Comparison of ENCODE assay signal across 2 cellular contexts in the genomic region with DNA sequence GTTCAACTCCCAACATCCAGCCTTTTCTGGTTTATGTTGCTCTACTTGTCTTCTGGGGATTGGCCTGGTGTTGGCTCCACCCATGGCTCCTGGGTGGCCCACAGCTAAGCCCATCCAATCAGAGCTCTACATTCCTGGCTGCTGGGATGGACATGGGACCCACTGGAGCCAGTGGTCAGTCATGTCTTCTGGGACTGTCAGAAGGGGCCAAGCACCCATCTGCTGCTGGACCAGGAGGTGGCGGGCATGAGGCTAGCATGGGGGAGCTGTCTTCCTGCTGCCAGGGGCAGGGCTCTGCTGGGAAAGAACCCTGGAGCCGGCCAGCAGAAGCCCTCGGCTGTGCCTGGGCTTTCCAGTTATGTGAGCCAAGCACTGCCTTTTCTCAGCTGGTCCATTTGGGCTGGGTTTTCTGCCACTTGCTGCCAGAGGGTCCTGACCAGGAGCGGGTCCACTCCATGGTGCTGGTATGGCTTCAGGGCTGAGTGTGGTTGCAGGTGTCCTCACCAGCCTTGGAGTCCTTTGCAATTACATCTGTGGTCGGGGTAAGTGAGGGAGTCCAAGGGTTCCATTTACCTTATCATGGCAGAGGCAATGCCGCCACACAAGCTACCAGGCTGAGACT.
TF ChIP-seq lines count a peak whose summit lies in the region.

No MANE protein-coding gene starts in this region.

TF ChIP-seq in WTC11, 78 proteins besides CTCF, POLR2A, EP300 and RAD21 (continued from another document):
- TF ChIP-seq, protein P1, sequence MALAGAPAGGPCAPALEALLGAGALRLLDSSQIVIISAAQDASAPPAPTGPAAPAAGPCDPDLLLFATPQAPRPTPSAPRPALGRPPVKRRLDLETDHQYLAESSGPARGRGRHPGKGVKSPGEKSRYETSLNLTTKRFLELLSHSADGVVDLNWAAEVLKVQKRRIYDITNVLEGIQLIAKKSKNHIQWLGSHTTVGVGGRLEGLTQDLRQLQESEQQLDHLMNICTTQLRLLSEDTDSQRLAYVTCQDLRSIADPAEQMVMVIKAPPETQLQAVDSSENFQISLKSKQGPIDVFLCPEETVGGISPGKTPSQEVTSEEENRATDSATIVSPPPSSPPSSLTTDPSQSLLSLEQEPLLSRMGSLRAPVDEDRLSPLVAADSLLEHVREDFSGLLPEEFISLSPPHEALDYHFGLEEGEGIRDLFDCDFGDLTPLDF (CRISPR knock-in tag; IDR thresholded peaks at IDR 0.05): no peak
- no peak for TF ChIP-seq ZNF263 (CRISPR knock-in tag; IDR thresholded peaks at IDR 0.05; ENCODE audit: low read depth)
- TF ChIP-seq, protein P2, sequence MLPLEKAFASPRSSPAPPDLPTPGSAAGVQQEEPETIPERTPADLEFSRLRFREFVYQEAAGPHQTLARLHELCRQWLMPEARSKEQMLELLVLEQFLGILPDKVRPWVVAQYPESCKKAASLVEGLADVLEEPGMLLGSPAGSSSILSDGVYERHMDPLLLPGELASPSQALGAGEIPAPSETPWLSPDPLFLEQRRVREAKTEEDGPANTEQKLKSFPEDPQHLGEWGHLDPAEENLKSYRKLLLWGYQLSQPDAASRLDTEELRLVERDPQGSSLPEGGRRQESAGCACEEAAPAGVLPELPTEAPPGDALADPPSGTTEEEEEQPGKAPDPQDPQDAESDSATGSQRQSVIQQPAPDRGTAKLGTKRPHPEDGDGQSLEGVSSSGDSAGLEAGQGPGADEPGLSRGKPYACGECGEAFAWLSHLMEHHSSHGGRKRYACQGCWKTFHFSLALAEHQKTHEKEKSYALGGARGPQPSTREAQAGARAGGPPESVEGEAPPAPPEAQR (CRISPR knock-in tag; IDR thresholded peaks at IDR 0.05): no peak
- TF ChIP-seq, protein P3, sequence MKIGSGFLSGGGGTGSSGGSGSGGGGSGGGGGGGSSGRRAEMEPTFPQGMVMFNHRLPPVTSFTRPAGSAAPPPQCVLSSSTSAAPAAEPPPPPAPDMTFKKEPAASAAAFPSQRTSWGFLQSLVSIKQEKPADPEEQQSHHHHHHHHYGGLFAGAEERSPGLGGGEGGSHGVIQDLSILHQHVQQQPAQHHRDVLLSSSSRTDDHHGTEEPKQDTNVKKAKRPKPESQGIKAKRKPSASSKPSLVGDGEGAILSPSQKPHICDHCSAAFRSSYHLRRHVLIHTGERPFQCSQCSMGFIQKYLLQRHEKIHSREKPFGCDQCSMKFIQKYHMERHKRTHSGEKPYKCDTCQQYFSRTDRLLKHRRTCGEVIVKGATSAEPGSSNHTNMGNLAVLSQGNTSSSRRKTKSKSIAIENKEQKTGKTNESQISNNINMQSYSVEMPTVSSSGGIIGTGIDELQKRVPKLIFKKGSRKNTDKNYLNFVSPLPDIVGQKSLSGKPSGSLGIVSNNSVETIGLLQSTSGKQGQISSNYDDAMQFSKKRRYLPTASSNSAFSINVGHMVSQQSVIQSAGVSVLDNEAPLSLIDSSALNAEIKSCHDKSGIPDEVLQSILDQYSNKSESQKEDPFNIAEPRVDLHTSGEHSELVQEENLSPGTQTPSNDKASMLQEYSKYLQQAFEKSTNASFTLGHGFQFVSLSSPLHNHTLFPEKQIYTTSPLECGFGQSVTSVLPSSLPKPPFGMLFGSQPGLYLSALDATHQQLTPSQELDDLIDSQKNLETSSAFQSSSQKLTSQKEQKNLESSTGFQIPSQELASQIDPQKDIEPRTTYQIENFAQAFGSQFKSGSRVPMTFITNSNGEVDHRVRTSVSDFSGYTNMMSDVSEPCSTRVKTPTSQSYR (CRISPR knock-in tag; IDR thresholded peaks at IDR 0.05): no peak
- no peak for TF ChIP-seq ESRRA (CRISPR knock-in tag; IDR thresholded peaks at IDR 0.05; ENCODE audit: borderline replicate concordance)
- TF ChIP-seq NR1H2 (CRISPR knock-in tag; IDR thresholded peaks at IDR 0.05): no peak
- TF ChIP-seq, protein P4, sequence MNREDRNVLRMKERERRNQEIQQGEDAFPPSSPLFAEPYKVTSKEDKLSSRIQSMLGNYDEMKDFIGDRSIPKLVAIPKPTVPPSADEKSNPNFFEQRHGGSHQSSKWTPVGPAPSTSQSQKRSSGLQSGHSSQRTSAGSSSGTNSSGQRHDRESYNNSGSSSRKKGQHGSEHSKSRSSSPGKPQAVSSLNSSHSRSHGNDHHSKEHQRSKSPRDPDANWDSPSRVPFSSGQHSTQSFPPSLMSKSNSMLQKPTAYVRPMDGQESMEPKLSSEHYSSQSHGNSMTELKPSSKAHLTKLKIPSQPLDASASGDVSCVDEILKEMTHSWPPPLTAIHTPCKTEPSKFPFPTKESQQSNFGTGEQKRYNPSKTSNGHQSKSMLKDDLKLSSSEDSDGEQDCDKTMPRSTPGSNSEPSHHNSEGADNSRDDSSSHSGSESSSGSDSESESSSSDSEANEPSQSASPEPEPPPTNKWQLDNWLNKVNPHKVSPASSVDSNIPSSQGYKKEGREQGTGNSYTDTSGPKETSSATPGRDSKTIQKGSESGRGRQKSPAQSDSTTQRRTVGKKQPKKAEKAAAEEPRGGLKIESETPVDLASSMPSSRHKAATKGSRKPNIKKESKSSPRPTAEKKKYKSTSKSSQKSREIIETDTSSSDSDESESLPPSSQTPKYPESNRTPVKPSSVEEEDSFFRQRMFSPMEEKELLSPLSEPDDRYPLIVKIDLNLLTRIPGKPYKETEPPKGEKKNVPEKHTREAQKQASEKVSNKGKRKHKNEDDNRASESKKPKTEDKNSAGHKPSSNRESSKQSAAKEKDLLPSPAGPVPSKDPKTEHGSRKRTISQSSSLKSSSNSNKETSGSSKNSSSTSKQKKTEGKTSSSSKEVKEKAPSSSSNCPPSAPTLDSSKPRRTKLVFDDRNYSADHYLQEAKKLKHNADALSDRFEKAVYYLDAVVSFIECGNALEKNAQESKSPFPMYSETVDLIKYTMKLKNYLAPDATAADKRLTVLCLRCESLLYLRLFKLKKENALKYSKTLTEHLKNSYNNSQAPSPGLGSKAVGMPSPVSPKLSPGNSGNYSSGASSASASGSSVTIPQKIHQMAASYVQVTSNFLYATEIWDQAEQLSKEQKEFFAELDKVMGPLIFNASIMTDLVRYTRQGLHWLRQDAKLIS (CRISPR knock-in tag; IDR thresholded peaks at IDR 0.05; ENCODE audit: borderline replicate concordance): no peak
- TF ChIP-seq NFATC4 (CRISPR knock-in tag; IDR thresholded peaks at IDR 0.05): no peak
- no peak for TF ChIP-seq FOXP1 (CRISPR knock-in tag; IDR thresholded peaks at IDR 0.05; ENCODE audit: borderline replicate concordance)
- TF ChIP-seq, protein P5, sequence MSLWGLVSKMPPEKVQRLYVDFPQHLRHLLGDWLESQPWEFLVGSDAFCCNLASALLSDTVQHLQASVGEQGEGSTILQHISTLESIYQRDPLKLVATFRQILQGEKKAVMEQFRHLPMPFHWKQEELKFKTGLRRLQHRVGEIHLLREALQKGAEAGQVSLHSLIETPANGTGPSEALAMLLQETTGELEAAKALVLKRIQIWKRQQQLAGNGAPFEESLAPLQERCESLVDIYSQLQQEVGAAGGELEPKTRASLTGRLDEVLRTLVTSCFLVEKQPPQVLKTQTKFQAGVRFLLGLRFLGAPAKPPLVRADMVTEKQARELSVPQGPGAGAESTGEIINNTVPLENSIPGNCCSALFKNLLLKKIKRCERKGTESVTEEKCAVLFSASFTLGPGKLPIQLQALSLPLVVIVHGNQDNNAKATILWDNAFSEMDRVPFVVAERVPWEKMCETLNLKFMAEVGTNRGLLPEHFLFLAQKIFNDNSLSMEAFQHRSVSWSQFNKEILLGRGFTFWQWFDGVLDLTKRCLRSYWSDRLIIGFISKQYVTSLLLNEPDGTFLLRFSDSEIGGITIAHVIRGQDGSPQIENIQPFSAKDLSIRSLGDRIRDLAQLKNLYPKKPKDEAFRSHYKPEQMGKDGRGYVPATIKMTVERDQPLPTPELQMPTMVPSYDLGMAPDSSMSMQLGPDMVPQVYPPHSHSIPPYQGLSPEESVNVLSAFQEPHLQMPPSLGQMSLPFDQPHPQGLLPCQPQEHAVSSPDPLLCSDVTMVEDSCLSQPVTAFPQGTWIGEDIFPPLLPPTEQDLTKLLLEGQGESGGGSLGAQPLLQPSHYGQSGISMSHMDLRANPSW (CRISPR knock-in tag; conservative IDR thresholded peaks at IDR 0.05; ENCODE audit: low read depth): no peak

TF ChIP-seq in GM23338, 12 proteins besides CTCF, POLR2A, EP300 and RAD21 (continued from another document):
- TF ChIP-seq, protein P6, sequence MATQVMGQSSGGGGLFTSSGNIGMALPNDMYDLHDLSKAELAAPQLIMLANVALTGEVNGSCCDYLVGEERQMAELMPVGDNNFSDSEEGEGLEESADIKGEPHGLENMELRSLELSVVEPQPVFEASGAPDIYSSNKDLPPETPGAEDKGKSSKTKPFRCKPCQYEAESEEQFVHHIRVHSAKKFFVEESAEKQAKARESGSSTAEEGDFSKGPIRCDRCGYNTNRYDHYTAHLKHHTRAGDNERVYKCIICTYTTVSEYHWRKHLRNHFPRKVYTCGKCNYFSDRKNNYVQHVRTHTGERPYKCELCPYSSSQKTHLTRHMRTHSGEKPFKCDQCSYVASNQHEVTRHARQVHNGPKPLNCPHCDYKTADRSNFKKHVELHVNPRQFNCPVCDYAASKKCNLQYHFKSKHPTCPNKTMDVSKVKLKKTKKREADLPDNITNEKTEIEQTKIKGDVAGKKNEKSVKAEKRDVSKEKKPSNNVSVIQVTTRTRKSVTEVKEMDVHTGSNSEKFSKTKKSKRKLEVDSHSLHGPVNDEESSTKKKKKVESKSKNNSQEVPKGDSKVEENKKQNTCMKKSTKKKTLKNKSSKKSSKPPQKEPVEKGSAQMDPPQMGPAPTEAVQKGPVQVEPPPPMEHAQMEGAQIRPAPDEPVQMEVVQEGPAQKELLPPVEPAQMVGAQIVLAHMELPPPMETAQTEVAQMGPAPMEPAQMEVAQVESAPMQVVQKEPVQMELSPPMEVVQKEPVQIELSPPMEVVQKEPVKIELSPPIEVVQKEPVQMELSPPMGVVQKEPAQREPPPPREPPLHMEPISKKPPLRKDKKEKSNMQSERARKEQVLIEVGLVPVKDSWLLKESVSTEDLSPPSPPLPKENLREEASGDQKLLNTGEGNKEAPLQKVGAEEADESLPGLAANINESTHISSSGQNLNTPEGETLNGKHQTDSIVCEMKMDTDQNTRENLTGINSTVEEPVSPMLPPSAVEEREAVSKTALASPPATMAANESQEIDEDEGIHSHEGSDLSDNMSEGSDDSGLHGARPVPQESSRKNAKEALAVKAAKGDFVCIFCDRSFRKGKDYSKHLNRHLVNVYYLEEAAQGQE (IDR thresholded peaks at IDR 0.05; ENCODE audit: unreplicated experiment): no peak
- TF ChIP-seq, protein P7, sequence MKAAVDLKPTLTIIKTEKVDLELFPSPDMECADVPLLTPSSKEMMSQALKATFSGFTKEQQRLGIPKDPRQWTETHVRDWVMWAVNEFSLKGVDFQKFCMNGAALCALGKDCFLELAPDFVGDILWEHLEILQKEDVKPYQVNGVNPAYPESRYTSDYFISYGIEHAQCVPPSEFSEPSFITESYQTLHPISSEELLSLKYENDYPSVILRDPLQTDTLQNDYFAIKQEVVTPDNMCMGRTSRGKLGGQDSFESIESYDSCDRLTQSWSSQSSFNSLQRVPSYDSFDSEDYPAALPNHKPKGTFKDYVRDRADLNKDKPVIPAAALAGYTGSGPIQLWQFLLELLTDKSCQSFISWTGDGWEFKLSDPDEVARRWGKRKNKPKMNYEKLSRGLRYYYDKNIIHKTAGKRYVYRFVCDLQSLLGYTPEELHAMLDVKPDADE (IDR thresholded peaks at IDR 0.05): no peak
- TF ChIP-seq CREB1 (CRISPR knock-in tag; IDR thresholded peaks at IDR 0.05; ENCODE audit: low read depth) (no peak), EZH2phosphoT487 (IDR thresholded peaks at IDR 0.05; ENCODE audit: unreplicated experiment) (no peak)
TF ChIP-seq in GM23338: peak in this region for 0.
